Comparison of ENCODE assay signal across 1 cellular context in genomic region chr1:64480999-64481772, GRCh38.
A peak's percentile ranks its signal among the peaks of the same experiment; 100 is the strongest.
TF ChIP-seq lines count a peak whose summit lies in the region.

No MANE protein-coding gene starts in this region.

TF ChIP-seq in HEK293, 187 proteins besides CTCF, POLR2A, EP300 and RAD21 (continued from another document and continues in another):
- TF ChIP-seq, protein P1, sequence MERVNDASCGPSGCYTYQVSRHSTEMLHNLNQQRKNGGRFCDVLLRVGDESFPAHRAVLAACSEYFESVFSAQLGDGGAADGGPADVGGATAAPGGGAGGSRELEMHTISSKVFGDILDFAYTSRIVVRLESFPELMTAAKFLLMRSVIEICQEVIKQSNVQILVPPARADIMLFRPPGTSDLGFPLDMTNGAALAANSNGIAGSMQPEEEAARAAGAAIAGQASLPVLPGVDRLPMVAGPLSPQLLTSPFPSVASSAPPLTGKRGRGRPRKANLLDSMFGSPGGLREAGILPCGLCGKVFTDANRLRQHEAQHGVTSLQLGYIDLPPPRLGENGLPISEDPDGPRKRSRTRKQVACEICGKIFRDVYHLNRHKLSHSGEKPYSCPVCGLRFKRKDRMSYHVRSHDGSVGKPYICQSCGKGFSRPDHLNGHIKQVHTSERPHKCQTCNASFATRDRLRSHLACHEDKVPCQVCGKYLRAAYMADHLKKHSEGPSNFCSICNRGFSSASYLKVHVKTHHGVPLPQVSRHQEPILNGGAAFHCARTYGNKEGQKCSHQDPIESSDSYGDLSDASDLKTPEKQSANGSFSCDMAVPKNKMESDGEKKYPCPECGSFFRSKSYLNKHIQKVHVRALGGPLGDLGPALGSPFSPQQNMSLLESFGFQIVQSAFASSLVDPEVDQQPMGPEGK (tag by site-specific recombination; IDR thresholded peaks at IDR 0.05), result no peak
- TF ChIP-seq KLF10 (tag by site-specific recombination; IDR thresholded peaks at IDR 0.05) (no peak), ZNF248 (tag by site-specific recombination; IDR thresholded peaks at IDR 0.05) (0 out of 2 replicates have a peak, but pooled peaks have one; percentile 63), ZNF10 (tag by site-specific recombination; IDR thresholded peaks at IDR 0.05) (no peak), ZNF596 (tag by site-specific recombination; IDR thresholded peaks at IDR 0.05) (no peak), ZNF747 (tag by site-specific recombination; IDR thresholded peaks at IDR 0.05) (no peak), ZSCAN18 (tag by site-specific recombination; IDR thresholded peaks at IDR 0.05) (no peak), GFI1B (tag by site-specific recombination; IDR thresholded peaks at IDR 0.05) (peak; percentile 24; the same call in 1 of the 2 replicates), OSR2 (tag by site-specific recombination; IDR thresholded peaks at IDR 0.05) (peak; percentile 78; the same call in 1 of the 2 replicates), ZNF560 (tag by site-specific recombination; IDR thresholded peaks at IDR 0.05; ENCODE audit: borderline replicate concordance) (no peak), ZNF138 (tag by site-specific recombination; IDR thresholded peaks at IDR 0.05; ENCODE audit: borderline replicate concordance) (no peak), ZNF449 (tag by site-specific recombination; IDR thresholded peaks at IDR 0.05) (no peak), ZNF623 (tag by site-specific recombination; IDR thresholded peaks at IDR 0.05) (no peak), ZNF391 (tag by site-specific recombination; IDR thresholded peaks at IDR 0.05; ENCODE audit: borderline replicate concordance, low read depth) (no peak), ZNF660 (tag by site-specific recombination; IDR thresholded peaks at IDR 0.05) (no peak), PRDM1 (tag by site-specific recombination; IDR thresholded peaks at IDR 0.05) (peak; percentile 63), ZNF398 (tag by site-specific recombination; IDR thresholded peaks at IDR 0.05) (no peak), ZBTB20 (tag by site-specific recombination; IDR thresholded peaks at IDR 0.05) (no peak), ZNF555 (tag by site-specific recombination; conservative IDR thresholded peaks at IDR 0.05) (no peak), ZNF580 (tag by site-specific recombination; IDR thresholded peaks at IDR 0.05) (no peak), ZBTB44 (tag by site-specific recombination; IDR thresholded peaks at IDR 0.05) (peak; percentile 74; the same call in 1 of the 2 replicates), KLF8 (tag by site-specific recombination; IDR thresholded peaks at IDR 0.05) (no peak), REPIN1 (tag by site-specific recombination; IDR thresholded peaks at IDR 0.05; ENCODE audit: low read depth) (no peak), IKZF3 (tag by site-specific recombination; IDR thresholded peaks at IDR 0.05) (peak; percentile 63), ZXDB (tag by site-specific recombination; IDR thresholded peaks at IDR 0.05) (0 out of 2 replicates have a peak, but pooled peaks have one; percentile 26), ZFP3 (tag by site-specific recombination; IDR thresholded peaks at IDR 0.05; ENCODE audit: low read depth) (no peak), ZNF24 (tag by site-specific recombination; IDR thresholded peaks at IDR 0.05) (no peak; the same call in 1 of the 2 replicates), ZSCAN30 (tag by site-specific recombination; IDR thresholded peaks at IDR 0.05) (0 out of 2 replicates have a peak, but pooled peaks have one; percentile 22), ZNF366 (tag by site-specific recombination; conservative IDR thresholded peaks at IDR 0.05) (peak; percentile 50; the same call in 1 of the 2 replicates), ZSCAN23 (tag by site-specific recombination; IDR thresholded peaks at IDR 0.05) (no peak), ZNF132 (tag by site-specific recombination; IDR thresholded peaks at IDR 0.05; ENCODE audit: borderline replicate concordance) (no peak), WT1 (tag by site-specific recombination; IDR thresholded peaks at IDR 0.05) (peak; percentile 85; the same call in 1 of the 2 replicates), ZNF416 (tag by site-specific recombination; IDR thresholded peaks at IDR 0.05) (no peak)
- TF ChIP-seq, protein P2, sequence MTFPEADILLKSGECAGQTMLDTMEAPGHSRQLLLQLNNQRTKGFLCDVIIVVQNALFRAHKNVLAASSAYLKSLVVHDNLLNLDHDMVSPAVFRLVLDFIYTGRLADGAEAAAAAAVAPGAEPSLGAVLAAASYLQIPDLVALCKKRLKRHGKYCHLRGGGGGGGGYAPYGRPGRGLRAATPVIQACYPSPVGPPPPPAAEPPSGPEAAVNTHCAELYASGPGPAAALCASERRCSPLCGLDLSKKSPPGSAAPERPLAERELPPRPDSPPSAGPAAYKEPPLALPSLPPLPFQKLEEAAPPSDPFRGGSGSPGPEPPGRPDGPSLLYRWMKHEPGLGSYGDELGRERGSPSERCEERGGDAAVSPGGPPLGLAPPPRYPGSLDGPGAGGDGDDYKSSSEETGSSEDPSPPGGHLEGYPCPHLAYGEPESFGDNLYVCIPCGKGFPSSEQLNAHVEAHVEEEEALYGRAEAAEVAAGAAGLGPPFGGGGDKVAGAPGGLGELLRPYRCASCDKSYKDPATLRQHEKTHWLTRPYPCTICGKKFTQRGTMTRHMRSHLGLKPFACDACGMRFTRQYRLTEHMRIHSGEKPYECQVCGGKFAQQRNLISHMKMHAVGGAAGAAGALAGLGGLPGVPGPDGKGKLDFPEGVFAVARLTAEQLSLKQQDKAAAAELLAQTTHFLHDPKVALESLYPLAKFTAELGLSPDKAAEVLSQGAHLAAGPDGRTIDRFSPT (tag by site-specific recombination; IDR thresholded peaks at IDR 0.05), result no peak
- TF ChIP-seq, protein P3, sequence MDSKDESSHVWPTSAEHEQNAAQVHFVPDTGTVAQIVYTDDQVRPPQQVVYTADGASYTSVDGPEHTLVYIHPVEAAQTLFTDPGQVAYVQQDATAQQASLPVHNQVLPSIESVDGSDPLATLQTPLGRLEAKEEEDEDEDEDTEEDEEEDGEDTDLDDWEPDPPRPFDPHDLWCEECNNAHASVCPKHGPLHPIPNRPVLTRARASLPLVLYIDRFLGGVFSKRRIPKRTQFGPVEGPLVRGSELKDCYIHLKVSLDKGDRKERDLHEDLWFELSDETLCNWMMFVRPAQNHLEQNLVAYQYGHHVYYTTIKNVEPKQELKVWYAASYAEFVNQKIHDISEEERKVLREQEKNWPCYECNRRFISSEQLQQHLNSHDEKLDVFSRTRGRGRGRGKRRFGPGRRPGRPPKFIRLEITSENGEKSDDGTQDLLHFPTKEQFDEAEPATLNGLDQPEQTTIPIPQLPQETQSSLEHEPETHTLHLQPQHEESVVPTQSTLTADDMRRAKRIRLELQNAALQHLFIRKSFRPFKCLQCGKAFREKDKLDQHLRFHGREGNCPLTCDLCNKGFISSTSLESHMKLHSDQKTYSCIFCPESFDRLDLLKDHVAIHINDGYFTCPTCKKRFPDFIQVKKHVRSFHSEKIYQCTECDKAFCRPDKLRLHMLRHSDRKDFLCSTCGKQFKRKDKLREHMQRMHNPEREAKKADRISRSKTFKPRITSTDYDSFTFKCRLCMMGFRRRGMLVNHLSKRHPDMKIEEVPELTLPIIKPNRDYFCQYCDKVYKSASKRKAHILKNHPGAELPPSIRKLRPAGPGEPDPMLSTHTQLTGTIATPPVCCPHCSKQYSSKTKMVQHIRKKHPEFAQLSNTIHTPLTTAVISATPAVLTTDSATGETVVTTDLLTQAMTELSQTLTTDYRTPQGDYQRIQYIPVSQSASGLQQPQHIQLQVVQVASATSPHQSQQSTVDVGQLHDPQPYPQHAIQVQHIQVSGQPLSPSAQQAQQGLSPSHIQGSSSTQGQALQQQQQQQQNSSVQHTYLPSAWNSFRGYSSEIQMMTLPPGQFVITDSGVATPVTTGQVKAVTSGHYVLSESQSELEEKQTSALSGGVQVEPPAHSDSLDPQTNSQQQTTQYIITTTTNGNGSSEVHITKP (tag by site-specific recombination; IDR thresholded peaks at IDR 0.05), result peak; percentile 25
- TF ChIP-seq, protein P4, sequence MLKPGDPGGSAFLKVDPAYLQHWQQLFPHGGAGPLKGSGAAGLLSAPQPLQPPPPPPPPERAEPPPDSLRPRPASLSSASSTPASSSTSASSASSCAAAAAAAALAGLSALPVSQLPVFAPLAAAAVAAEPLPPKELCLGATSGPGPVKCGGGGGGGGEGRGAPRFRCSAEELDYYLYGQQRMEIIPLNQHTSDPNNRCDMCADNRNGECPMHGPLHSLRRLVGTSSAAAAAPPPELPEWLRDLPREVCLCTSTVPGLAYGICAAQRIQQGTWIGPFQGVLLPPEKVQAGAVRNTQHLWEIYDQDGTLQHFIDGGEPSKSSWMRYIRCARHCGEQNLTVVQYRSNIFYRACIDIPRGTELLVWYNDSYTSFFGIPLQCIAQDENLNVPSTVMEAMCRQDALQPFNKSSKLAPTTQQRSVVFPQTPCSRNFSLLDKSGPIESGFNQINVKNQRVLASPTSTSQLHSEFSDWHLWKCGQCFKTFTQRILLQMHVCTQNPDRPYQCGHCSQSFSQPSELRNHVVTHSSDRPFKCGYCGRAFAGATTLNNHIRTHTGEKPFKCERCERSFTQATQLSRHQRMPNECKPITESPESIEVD (tag by site-specific recombination; IDR thresholded peaks at IDR 0.05), result peak; percentile 95
- TF ChIP-seq, protein P5, sequence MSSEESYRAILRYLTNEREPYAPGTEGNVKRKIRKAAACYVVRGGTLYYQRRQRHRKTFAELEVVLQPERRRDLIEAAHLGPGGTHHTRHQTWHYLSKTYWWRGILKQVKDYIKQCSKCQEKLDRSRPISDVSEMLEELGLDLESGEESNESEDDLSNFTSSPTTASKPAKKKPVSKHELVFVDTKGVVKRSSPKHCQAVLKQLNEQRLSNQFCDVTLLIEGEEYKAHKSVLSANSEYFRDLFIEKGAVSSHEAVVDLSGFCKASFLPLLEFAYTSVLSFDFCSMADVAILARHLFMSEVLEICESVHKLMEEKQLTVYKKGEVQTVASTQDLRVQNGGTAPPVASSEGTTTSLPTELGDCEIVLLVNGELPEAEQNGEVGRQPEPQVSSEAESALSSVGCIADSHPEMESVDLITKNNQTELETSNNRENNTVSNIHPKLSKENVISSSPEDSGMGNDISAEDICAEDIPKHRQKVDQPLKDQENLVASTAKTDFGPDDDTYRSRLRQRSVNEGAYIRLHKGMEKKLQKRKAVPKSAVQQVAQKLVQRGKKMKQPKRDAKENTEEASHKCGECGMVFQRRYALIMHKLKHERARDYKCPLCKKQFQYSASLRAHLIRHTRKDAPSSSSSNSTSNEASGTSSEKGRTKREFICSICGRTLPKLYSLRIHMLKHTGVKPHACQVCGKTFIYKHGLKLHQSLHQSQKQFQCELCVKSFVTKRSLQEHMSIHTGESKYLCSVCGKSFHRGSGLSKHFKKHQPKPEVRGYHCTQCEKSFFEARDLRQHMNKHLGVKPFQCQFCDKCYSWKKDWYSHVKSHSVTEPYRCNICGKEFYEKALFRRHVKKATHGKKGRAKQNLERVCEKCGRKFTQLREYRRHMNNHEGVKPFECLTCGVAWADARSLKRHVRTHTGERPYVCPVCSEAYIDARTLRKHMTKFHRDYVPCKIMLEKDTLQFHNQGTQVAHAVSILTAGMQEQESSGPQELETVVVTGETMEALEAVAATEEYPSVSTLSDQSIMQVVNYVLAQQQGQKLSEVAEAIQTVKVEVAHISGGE (tag by site-specific recombination; conservative IDR thresholded peaks at IDR 0.05; ENCODE audit: low read depth), result no peak
